Comparison of ENCODE assay signal across 19 cellular contexts in genomic region chr18:70313640-70314039, GRCh38. TPM values are rescaled to one million over a fixed set of nuclear protein-coding genes. Genes with fewer than 3 reads are reported as not detected.
DNase-seq lines count a peak whose midpoint lies in the region; ATAC-seq, FAIRE-seq and TF ChIP-seq lines count a peak whose summit lies in the region.
"Had no signal": no experiment of that assay in that cellular context is flagged by ENCODE, and none has a peak within 500 bp of the region (broad histone marks: within the 10 kb centered on the region; RNA-seq: fewer than 3 reads in every experiment).

No MANE protein-coding gene starts in this region.

- H2BK12ac ChIP-seq in trophoblast cell (ENCODE audit: low read length) = no peak overlapping the region

- H3K27ac Mint-ChIP-seq in CD14-positive monocyte = peak overlapping the region in 6 of 7 donors; percentile 66 to 90 (median 80)
- H3K27ac Mint-ChIP-seq in HFFc6 = no peak overlapping the region
- no peak overlapping the region for H3K27ac Mint-ChIP-seq in endothelial cell (ENCODE audit: unreplicated experiment)
- H3K27ac Mint-ChIP-seq: CD4-positive, alpha-beta T cell had no signal

- TF ChIP-seq CTCF in CD14-positive monocyte (IDR thresholded peaks at IDR 0.05) (no peak), Panc1 (IDR thresholded peaks at IDR 0.05) (no peak), HFFc6 (IDR thresholded peaks at IDR 0.05) (no peak), endothelial cell (IDR thresholded peaks at IDR 0.05; ENCODE audit: unreplicated experiment) (no peak), psoas muscle (IDR thresholded peaks at IDR 0.05) (no peak)

- H2BK5ac ChIP-seq in trophoblast cell (ENCODE audit: low read depth, low read length, poor library complexity) = no peak overlapping the region

- no peak for DNase-seq in CD14-positive monocyte (ENCODE audit: low spot score)
- no peak for DNase-seq in Panc1 (ENCODE audit: low read depth, low spot score)
- DNase-seq in trophoblast cell = no peak
- no peak for DNase-seq in HFFc6
- DNase-seq in NCI-H345 (lab: John Stamatoyannopoulos, UW) = no peak
- DNase-seq in endothelial cell (ENCODE audit: low spot score) = no peak
- DNase-seq in psoas muscle = no peak
- DNase-seq: 8988T; BE2C; C1 segment of cervical spinal cord; Caco-2; CD4-positive, alpha-beta T cell; DMS153; DMS79; GDM1; GOT3; H7 had no signal

- peaks cover 2% of the 10 kb centered on the region for H3K79me2 ChIP-seq in trophoblast cell (ENCODE audit: control insufficient read depth, insufficient read depth, low read length, poor library complexity)

- no peak overlapping the region for H2AFZ ChIP-seq in trophoblast cell (ENCODE audit: insufficient read depth, low read length, poor library complexity)

- no peak overlapping the region for H3K23ac ChIP-seq in trophoblast cell (ENCODE audit: low read length)

- H3K27me3 ChIP-seq in Panc1 (ENCODE audit: control insufficient read depth, insufficient read depth, low read length) = no peaks in the 10 kb centered on the region
- no peaks in the 10 kb centered on the region for H3K27me3 ChIP-seq in trophoblast cell (ENCODE audit: insufficient read depth, low read length)
- H3K27me3 ChIP-seq in psoas muscle (ENCODE audit: insufficient read depth in 3 of 3, low read length in 2 of 3) = no peaks in the 10 kb centered on the region
- H3K27me3 ChIP-seq: BE2C had no signal

- no peak overlapping the region for H3K4me2 ChIP-seq in trophoblast cell (ENCODE audit: low read length)

- no peak overlapping the region for H2AK5ac ChIP-seq in trophoblast cell (ENCODE audit: low read length)

- ATAC-seq in Panc1 (no peak), psoas muscle (no peak)
- ATAC-seq: HCT116 had no signal

- in situ Hi-C loops in Panc1 (cut with HindIII; ENCODE audit: low pct_unique_long_range_greater_than_20kb, low sequenced_read_pairs) = no loop called here

- peaks cover 32% of the 10 kb centered on the region for H3K4me1 Mint-ChIP-seq in CD14-positive monocyte
- H3K4me1 Mint-ChIP-seq in HFFc6 (ENCODE audit: low read depth) = peaks cover 46% of the 10 kb centered on the region
- no peaks in the 10 kb centered on the region for H3K4me1 Mint-ChIP-seq in endothelial cell (ENCODE audit: unreplicated experiment)

- H3K4me1 ChIP-seq in Panc1 (ENCODE audit: control insufficient read depth, insufficient read depth, low read length) (peaks cover 57% of the 10 kb centered on the region), trophoblast cell (ENCODE audit: control insufficient read depth in 1 of 2, insufficient read depth in 2 of 2, low read length in 2 of 2) (no peaks in the 10 kb centered on the region), psoas muscle (peaks cover 9% of the 10 kb centered on the region)
- H3K4me1 ChIP-seq: BE2C had no signal

- CTCF ChIA-PET in Panc1 (lab: Charles Lee) = interaction anchor here (0.6 kb wide), 1 partner anchor 148 kb away, joined by 3 read pairs; no protein-coding TSS in a partner anchor

- POLR2A ChIA-PET in Panc1 (lab: Charles Lee) = no interaction called here

- FAIRE-seq in islet of Langerhans (lab: Jason Lieb, UNC) = peak; percentile 21

- BruUV-seq in Panc1 (replicated peaks; lab: Mats Ljungman, UMichigan) = no TSS peak

- H3K18ac ChIP-seq in trophoblast cell (ENCODE audit: low read length) = no peak overlapping the region

- peaks cover 4 to 5% of the 10 kb centered on the region in 2 donors for H3K36me3 Mint-ChIP-seq in CD14-positive monocyte
- peaks cover 14% of the 10 kb centered on the region for H3K36me3 Mint-ChIP-seq in HFFc6 (ENCODE audit: low read depth)
- H3K36me3 Mint-ChIP-seq in endothelial cell (ENCODE audit: low read depth, unreplicated experiment) = no peaks in the 10 kb centered on the region

- no peaks in the 10 kb centered on the region for H3K27me3 Mint-ChIP-seq in CD14-positive monocyte (ENCODE audit: low read depth in 3 of 3)
- peaks cover 2% of the 10 kb centered on the region; the same call in 1 of the 2 replicates for H3K27me3 Mint-ChIP-seq in HFFc6 (ENCODE audit: insufficient read depth)
- H3K27me3 Mint-ChIP-seq in endothelial cell (ENCODE audit: unreplicated experiment) = no peaks in the 10 kb centered on the region
- H3K27me3 Mint-ChIP-seq: CD4-positive, alpha-beta T cell had no signal

- H2BK120ac ChIP-seq in trophoblast cell (ENCODE audit: insufficient read depth, low read length, poor library complexity) = no peak overlapping the region

- H3K9me3 ChIP-seq in Panc1 (ENCODE audit: control insufficient read depth, insufficient read depth, low read depth, low read length) (no peaks in the 10 kb centered on the region), trophoblast cell (ENCODE audit: insufficient read depth, low read depth, low read length) (no peaks in the 10 kb centered on the region), psoas muscle (peaks cover 1% of the 10 kb centered on the region)
- H3K9me3 ChIP-seq: BE2C, Caco-2 had no signal

- peak overlapping the region; percentile 95 for H3K27ac ChIP-seq in Panc1 (ENCODE audit: low read length)
- H3K27ac ChIP-seq in trophoblast cell (ENCODE audit: low read depth, low read length) = no peak overlapping the region
- no peak overlapping the region for H3K27ac ChIP-seq in psoas muscle

- H4K12ac ChIP-seq in trophoblast cell (ENCODE audit: low read depth, low read length) = no peak overlapping the region

- peak overlapping the region; percentile 83 for H3K4ac ChIP-seq in trophoblast cell (ENCODE audit: low read depth, low read length)

- H4K91ac ChIP-seq in trophoblast cell (ENCODE audit: low read depth, low read length) = no peak overlapping the region

- H4K8ac ChIP-seq in trophoblast cell (ENCODE audit: low read depth, low read length) = no peak overlapping the region

- no peaks in the 10 kb centered on the region for H3K79me1 ChIP-seq in trophoblast cell (ENCODE audit: low read length)

- H3K36me3 ChIP-seq in Panc1 (ENCODE audit: control insufficient read depth, insufficient read depth, low read length) (no peaks in the 10 kb centered on the region; the same call in 1 of the 2 replicates), trophoblast cell (ENCODE audit: control insufficient read depth in 1 of 2, insufficient read depth in 2 of 2, low read length in 2 of 2) (peaks cover 0 to 2% of the 10 kb centered on the region in 2 experiments), psoas muscle (ENCODE audit: insufficient read depth in 1 of 2, low read depth in 1 of 2) (no peaks in the 10 kb centered on the region)
- H3K36me3 ChIP-seq: BE2C had no signal

- peaks cover 0 to 2% (median 0%) of the 10 kb centered on the region in 7 donors for H3K9me3 Mint-ChIP-seq in CD14-positive monocyte
- peaks cover 2% of the 10 kb centered on the region; the same call in 1 of the 2 replicates for H3K9me3 Mint-ChIP-seq in HFFc6
- no peaks in the 10 kb centered on the region for H3K9me3 Mint-ChIP-seq in endothelial cell (ENCODE audit: unreplicated experiment)
- H3K9me3 Mint-ChIP-seq: CD4-positive, alpha-beta T cell had no signal

- H3K14ac ChIP-seq in trophoblast cell (ENCODE audit: low read length) = no peak overlapping the region

- H3K4me3 ChIP-seq in Panc1 (ENCODE audit: low read depth in 2 of 2, low read length in 2 of 2) (no peak overlapping the region), trophoblast cell (ENCODE audit: low read depth, low read length) (no peak overlapping the region), psoas muscle (no peak overlapping the region)

- H3K4me3 Mint-ChIP-seq in CD14-positive monocyte (peak overlapping the region in 1 of 2 donors; percentile 20), HFFc6 (no peak overlapping the region), endothelial cell (ENCODE audit: unreplicated experiment) (no peak overlapping the region)
- H3K4me3 Mint-ChIP-seq: CD4-positive, alpha-beta T cell had no signal

- H3K9ac ChIP-seq in trophoblast cell (ENCODE audit: low read length) = no peak overlapping the region

- intact Hi-C loops in CD14-positive monocyte (cut with micrococcal nuclease) = no loop called here
- intact Hi-C loops in Panc1 (cut with micrococcal nuclease; ENCODE audit: unreplicated experiment) = no loop called here
- intact Hi-C loops in psoas muscle (cut with DNase I) = no loop called here

- no CpG with 5 or more reads among the region's 3 CpGs for WGBS in trophoblast cell (ENCODE audit: extremely low coverage, insufficient coverage, insufficient read length)
- 94 to 98% (median 94%) methylated on average over 3 of the region's 3 CpGs for WGBS in psoas muscle, 3 donors

RNA-seq across cellular contexts. Expression of gene SOCS6, which starts 24.8 kb away (rescaled TPM):
- polyA plus RNA-seq in CD14-positive monocyte = 1 to 10 TPM; 4.8 TPM
- 43.0 TPM for total RNA-seq in Panc1 (2021; ENCODE audit: unreplicated experiment)
- 22.7 TPM for polyA plus RNA-seq in Panc1 (2012; ENCODE audit: insufficient read length)
- polyA plus RNA-seq in trophoblast cell (2013) = 49.6 and 49.7 TPM in 2 replicates
- 10 to 100 TPM; 26.4 to 35.3 (median 30.7) TPM for total RNA-seq in HFFc6 (2021; fragmentation: NEBNext Ultra II Directional; extraction: Animal tissue kit (Norgen Biotek cat#: 25700))
- total RNA-seq in endothelial cell (ENCODE audit: unreplicated experiment) = 23.7 TPM
- 10 to 100 TPM; 19.1 to 30.2 (median 24.9) TPM for total RNA-seq in psoas muscle
- 10 to 100 TPM in 1 of 3 donors, 1 to 10 TPM in 2; 7.3 to 13.8 (median 7.4) TPM for polyA plus RNA-seq in psoas muscle

Comparison
In these comparisons a context has a peak if more than half of its experiments do, and no peak if none do; other contexts are left out.
1. H3K27ac Mint-ChIP-seq: peak in CD14-positive monocyte (6 of 7); none in HFFc6 (single experiment) and endothelial cell (single experiment).